ENCODE assay signal across 31 cellular contexts in genomic region chrX:106780664-106781377, GRCh38. TPM values are rescaled to one million over a fixed set of nuclear protein-coding genes. Genes with fewer than 3 reads are reported as not detected.
DNase-seq lines count a peak whose midpoint lies in the region; ATAC-seq, FAIRE-seq and TF ChIP-seq lines count a peak whose summit lies in the region.
"Had no signal": no experiment of that assay in that cellular context is flagged by ENCODE, and none has a peak within 500 bp of the region (broad histone marks: within the 10 kb centered on the region; RNA-seq: fewer than 3 reads in every experiment).

No MANE protein-coding gene starts in this region.

- H3K4me2 ChIP-seq in GM23338, result no peak overlapping the region

- H3K4me3 ChIP-seq in GM23338 (no peak overlapping the region), colonic mucosa (no peak overlapping the region), pancreas (no peak overlapping the region)
- H3K4me3 ChIP-seq: breast epithelium, esophagus muscularis mucosa, gastrocnemius medialis, lung, upper lobe of left lung had no signal

- H3K4me3 Mint-ChIP-seq in GM23338, result no peak overlapping the region
- H3K4me3 Mint-ChIP-seq: activated naive CD4-positive, alpha-beta T cell treated with anti-CD3 and anti-CD28 coated beads, Interleukin-2, amount 50 U/mL, for 24 hours; activated T-helper 1 cell treated with anti-CD3 and anti-CD28 coated beads, Interleukin-12 subunit alpha, Interleukin-12 subunit beta, Interleukin-2, Interleukin-4 antibody, amounts not matched to agents 30 ng/mL and 10 ng/mL and 1 ng/mL, durations not matched to agents 14 hours and 24 hours and 36 hours; CD4-positive, CD25-positive, alpha-beta regulatory T cell; H9; neural crest cell; stimulated activated memory B cell treated with anti-CD40 and anti-IgM and Interleukin-4, amounts not matched to agents 10 μg/mL and 1 μg/mL and 100 μg/mL, for 72 hours had no signal

- H3K9me3 Mint-ChIP-seq in GM23338, result no peaks in the 10 kb centered on the region
- H3K9me3 Mint-ChIP-seq: activated naive CD4-positive, alpha-beta T cell treated with anti-CD3 and anti-CD28 coated beads, Interleukin-2, amount 50 U/mL, for 24 hours; activated T-helper 1 cell treated with anti-CD3 and anti-CD28 coated beads, Interleukin-12 subunit alpha, Interleukin-12 subunit beta, Interleukin-2, Interleukin-4 antibody, amounts not matched to agents 30 ng/mL and 10 ng/mL and 1 ng/mL, durations not matched to agents 14 hours and 24 hours and 36 hours; CD4-positive, CD25-positive, alpha-beta regulatory T cell; stimulated activated memory B cell treated with anti-CD40 and anti-IgM and Interleukin-4, amounts not matched to agents 10 μg/mL and 1 μg/mL and 100 μg/mL, for 72 hours had no signal

- H4K20me1 ChIP-seq in GM23338 (replicated peaks; ENCODE audit: insufficient read depth), result no peaks in the 10 kb centered on the region

- peaks cover 32% of the 10 kb centered on the region for H3K4me1 ChIP-seq in GM23338 (ENCODE audit: insufficient read depth)
- no peaks in the 10 kb centered on the region for H3K4me1 ChIP-seq in colonic mucosa
- peaks cover 0 to 12% (median 11%) of the 10 kb centered on the region in 3 donors for H3K4me1 ChIP-seq in pancreas
- H3K4me1 ChIP-seq: breast epithelium, esophagus muscularis mucosa, gastrocnemius medialis, upper lobe of left lung had no signal

- H3K27me3 Mint-ChIP-seq in GM23338 (ENCODE audit: insufficient read depth, low read depth, poor library complexity), result peaks cover 2% of the 10 kb centered on the region

- H3K36me3 Mint-ChIP-seq in GM23338 (ENCODE audit: low read depth), result no peaks in the 10 kb centered on the region
- H3K36me3 Mint-ChIP-seq: activated naive CD4-positive, alpha-beta T cell treated with anti-CD3 and anti-CD28 coated beads, Interleukin-2, amount 50 U/mL, for 24 hours; CD4-positive, CD25-positive, alpha-beta regulatory T cell; stimulated activated memory B cell treated with anti-CD40 and anti-IgM and Interleukin-4, amounts not matched to agents 10 μg/mL and 1 μg/mL and 100 μg/mL, for 72 hours had no signal

- no peak overlapping the region for H3K9ac ChIP-seq in colonic mucosa (ENCODE audit: low read depth in 2 of 2, low read length in 2 of 2)

- no peak overlapping the region for H3K27ac ChIP-seq in GM23338 (ENCODE audit: low read depth)
- H3K27ac ChIP-seq in colonic mucosa, result peak overlapping the region; percentile 51
- peak overlapping the region in 3 of 4 donors; percentile 13 to 67 (median 51) for H3K27ac ChIP-seq in pancreas
- H3K27ac ChIP-seq: breast epithelium, esophagus muscularis mucosa, gastrocnemius medialis, upper lobe of left lung had no signal

- H3K4me1 Mint-ChIP-seq in GM23338, result peaks cover 29% of the 10 kb centered on the region
- H3K4me1 Mint-ChIP-seq: activated naive CD4-positive, alpha-beta T cell treated with anti-CD3 and anti-CD28 coated beads, Interleukin-2, amount 50 U/mL, for 24 hours; CD4-positive, CD25-positive, alpha-beta regulatory T cell; neural crest cell; stimulated activated memory B cell treated with anti-CD40 and anti-IgM and Interleukin-4, amounts not matched to agents 10 μg/mL and 1 μg/mL and 100 μg/mL, for 72 hours had no signal

- no peaks in the 10 kb centered on the region for H3F3A ChIP-seq in GM23338 (replicated peaks; ENCODE audit: low read depth)

- no peak overlapping the region for H2AFZ ChIP-seq in GM23338

- H3K36me3 ChIP-seq in GM23338 (ENCODE audit: insufficient read depth) (no peaks in the 10 kb centered on the region), colonic mucosa (no peaks in the 10 kb centered on the region), pancreas (no peaks in the 10 kb centered on the region)
- H3K36me3 ChIP-seq: breast epithelium, esophagus muscularis mucosa, gastrocnemius medialis, upper lobe of left lung had no signal

- no peak for TF ChIP-seq CTCF in GM23338 (conservative IDR thresholded peaks at IDR 0.05; ENCODE audit: low read depth in 2 of 2)
- TF ChIP-seq CTCF in colonic mucosa (IDR thresholded peaks at IDR 0.05), result no peak
- no peak for TF ChIP-seq CTCF in pancreas (IDR thresholded peaks at IDR 0.05)

- no peaks in the 10 kb centered on the region for H3K9me2 ChIP-seq in GM23338 (ENCODE audit: insufficient read depth)

- intact Hi-C loops in colonic mucosa (cut with DNase I), result no loop called here
- intact Hi-C loops in left colon (cut with DNase I, micrococcal nuclease), result loop anchor here in 1 of 2 donors (10.0 kb wide), 1 partner anchor 296 kb away; no protein-coding TSS in a partner anchor
- intact Hi-C loops in pancreas (cut with DNase I), result no loop called here

- H3K9me3 ChIP-seq in colonic mucosa, result no peaks in the 10 kb centered on the region
- no peaks in the 10 kb centered on the region for H3K9me3 ChIP-seq in pancreas
- H3K9me3 ChIP-seq: breast epithelium, esophagus muscularis mucosa, gastrocnemius medialis, upper lobe of left lung had no signal

- peak; percentile 83 for FAIRE-seq in pancreas (lab: Jason Lieb, UNC)
- FAIRE-seq: G401.6 had no signal

- ATAC-seq in GM23338 (no peak), left colon (peak; percentile 98), pancreas (peak; percentile 78 to 95 (median 93)), GM21576 (IDR thresholded peaks at IDR 0.05; ENCODE audit: unreplicated experiment) (no peak)
- ATAC-seq: gastrocnemius medialis; sciatic nerve; stimulated activated memory B cell treated with anti-CD40 and anti-IgM and Interleukin-4, amounts not matched to agents 10 μg/mL and 1 μg/mL and 100 μg/mL, for 72 hours had no signal

- 11 to 13% methylated on average over 1 of the region's 1 CpG for WGBS in pancreas, 2 donors

- no peaks in the 10 kb centered on the region for H3K27me3 ChIP-seq in GM23338 (ENCODE audit: insufficient read depth)
- no peaks in the 10 kb centered on the region for H3K27me3 ChIP-seq in colonic mucosa
- H3K27me3 ChIP-seq in pancreas, result no peaks in the 10 kb centered on the region
- H3K27me3 ChIP-seq: gastrocnemius medialis, upper lobe of left lung had no signal

- H3K79me2 ChIP-seq in GM23338 (replicated peaks; ENCODE audit: insufficient read depth), result no peaks in the 10 kb centered on the region

- H3K27ac Mint-ChIP-seq in GM23338, result peak overlapping the region; percentile 70; the same call in 1 of the 2 replicates
- H3K27ac Mint-ChIP-seq: activated naive CD4-positive, alpha-beta T cell treated with anti-CD3 and anti-CD28 coated beads, Interleukin-2, amount 50 U/mL, for 24 hours; activated T-helper 1 cell treated with anti-CD3 and anti-CD28 coated beads, Interleukin-12 subunit alpha, Interleukin-12 subunit beta, Interleukin-2, Interleukin-4 antibody, amounts not matched to agents 30 ng/mL and 10 ng/mL and 1 ng/mL, durations not matched to agents 14 hours and 24 hours and 36 hours; CD4-positive, CD25-positive, alpha-beta regulatory T cell; H9; stimulated activated memory B cell treated with anti-CD40 and anti-IgM and Interleukin-4, amounts not matched to agents 10 μg/mL and 1 μg/mL and 100 μg/mL, for 72 hours had no signal

- DNase-seq in GM23338 (ENCODE audit: low spot score) (no peak), colonic mucosa (no peak), left colon (no peak), pancreas (peak in 2 of 6 donors; percentile 5 to 14), iPS-NIHi11 (ENCODE audit: low spot score) (no peak), COR-L47 (lab: John Stamatoyannopoulos, UW) (no peak)
- DNase-seq: activated CD4-positive, alpha-beta T cell treated with anti-CD3 and anti-CD28 coated beads, Interleukin-2, amount 50 U/mL, for 4 hours; activated CD8-positive, alpha-beta memory T cell treated with anti-CD3 and anti-CD28 coated beads, Interleukin-2, amount 50 U/mL, for 4 hours; amygdala; CD4-positive, CD25-positive, alpha-beta regulatory T cell; effector CD8-positive, alpha-beta T cell; gastrocnemius medialis; H9; hippocampal formation; NCI-H1105 treated with DMSO at 0.1 percent for 48 hours; NCI-H2029 treated with DMSO at 0.1 percent for 48 hours; NCI-H748 treated with DMSO at 0.1 percent for 48 hours; stimulated activated CD4-positive, alpha-beta T cell treated with anti-CD3 and anti-CD28 coated beads, Interleukin-4, amount 100 ng/mL, for 4 hours; upper lobe of left lung had no signal

TF ChIP-seq in GM23338, 12 proteins besides CTCF, POLR2A, EP300 and RAD21 (continues in another document):
- TF ChIP-seq STAT1 (IDR thresholded peaks at IDR 0.05; ENCODE audit: unreplicated experiment) (no peak), POLR2AphosphoS5 (IDR thresholded peaks at IDR 0.05; ENCODE audit: low read depth) (no peak), NANOG (IDR thresholded peaks at IDR 0.05; ENCODE audit: borderline replicate concordance) (no peak), ETS1 (IDR thresholded peaks at IDR 0.05) (no peak)

RNA-seq across cellular contexts. Expression of gene TBC1D8B, which starts 21.7 kb away (rescaled TPM):
- 6.5 and 7.6 TPM in 2 replicates for total RNA-seq in GM23338 (2014; rRNA removed; shearing (Covaris generic))
- polyA plus RNA-seq in GM23338 (2016; fragmentation: Nextera tagmentation; extraction: Ambion mirVana) (4.0 and 5.5 TPM in 2 replicates), pancreas (1 to 10 TPM; 3.4 to 4.9 TPM)
- total RNA-seq in colonic mucosa (10 to 100 TPM; 11.6 to 17.9 TPM), left colon (10 to 100 TPM; 13.1 to 13.9 TPM), pancreas (1 to 10 TPM; 3.8 to 8.9 (median 8.0) TPM)

RNA-seq across cellular contexts. Expression of gene RNF128, which starts 54.3 kb away (rescaled TPM):
- 2.2 and 3.2 TPM in 2 replicates for total RNA-seq in GM23338 (2014; rRNA removed; shearing (Covaris generic))
- polyA plus RNA-seq in GM23338 (2016; fragmentation: Nextera tagmentation; extraction: Ambion mirVana) (1.2 TPM in 2 replicates), pancreas (10 to 100 TPM in 1 of 2 donors, 1 to 10 TPM in 1; 5.9 to 19.8 TPM)
- total RNA-seq in colonic mucosa (10 to 100 TPM; 28.0 to 41.5 TPM), left colon (10 to 100 TPM; 37.1 to 43.0 TPM), pancreas (10 to 100 TPM in 4 of 6 donors, 1 to 10 TPM in 2; 9.5 to 17.0 (median 12.7) TPM)
- total RNA-seq: activated T-helper 1 cell treated with anti-CD3 and anti-CD28 coated beads, Interleukin-12 subunit alpha, Interleukin-12 subunit beta, Interleukin-2, Interleukin-4 antibody, amounts not matched to agents 30 ng/mL and 10 ng/mL and 1 ng/mL, durations not matched to agents 14 hours and 24 hours and 36 hours; CD4-positive, CD25-positive, alpha-beta regulatory T cell; neural crest cell; posterior vena cava; T-helper 1 cell treated with Interleukin-12 subunit alpha and Interleukin-12 subunit beta and Interleukin-4 antibody, amounts not matched to agents 30 ng/mL and 1 ng/mL, for 36 hours had no signal
- polyA plus RNA-seq: CD4-positive, CD25-positive, alpha-beta regulatory T cell had no signal

Comparison
In these comparisons a context has a peak if more than half of its experiments do, and no peak if none do; other contexts are left out.
1. ATAC-seq: peak in left colon (single experiment) and pancreas (4 of 4); none in GM23338 (single experiment) and GM21576 (single experiment).